In genomic region chr2:30503007-30503691, GRCh38 we compare ENCODE assay signal across 9 cellular contexts. TPM values are rescaled to one million over a fixed set of nuclear protein-coding genes. Genes with fewer than 3 reads are reported as not detected.
A peak's percentile ranks its signal among the peaks of the same experiment; 100 is the strongest.
DNase-seq lines count a peak whose midpoint lies in the region; ATAC-seq, FAIRE-seq and TF ChIP-seq lines count a peak whose summit lies in the region.
"Had no signal": no experiment of that assay in that cellular context is flagged by ENCODE, and none has a peak within 500 bp of the region (broad histone marks: within the 10 kb centered on the region; RNA-seq: fewer than 3 reads in every experiment).

No MANE protein-coding gene starts in this region.

- no peaks in the 10 kb centered on the region; the same call in 1 of the 2 replicates for H4K20me1 ChIP-seq in PC-9 (ENCODE audit: insufficient read depth)

- intact Hi-C loops in Right ventricle myocardium superior (cut with DNase I), result no loop called here
- intact Hi-C loops in PC-9 (cut with micrococcal nuclease; ENCODE audit: unreplicated experiment), result no loop called here
- intact Hi-C loops in aorta (cut with DNase I), result no loop called here

- no peaks in the 10 kb centered on the region for H3K36me3 ChIP-seq in right atrium auricular region
- no peaks in the 10 kb centered on the region for H3K36me3 ChIP-seq in PC-9 (ENCODE audit: low read depth)
- H3K36me3 ChIP-seq in aorta (ENCODE audit: control insufficient read depth in 1 of 2, insufficient read depth in 2 of 2, low read length in 1 of 2), result no peaks in the 10 kb centered on the region

- H3K9me3 ChIP-seq in right atrium auricular region (peaks cover 0 to 13% of the 10 kb centered on the region in 2 donors), PC-9 (ENCODE audit: insufficient read depth, low read depth) (0 out of 2 replicates have a peak, but pooled peaks cover 7% of the 10 kb centered on the region), aorta (ENCODE audit: control insufficient read depth, low read length) (no peaks in the 10 kb centered on the region)

- BruUV-seq in PC-9 (replicated peaks; lab: Mats Ljungman, UMichigan), result no TSS peak

- H3F3A ChIP-seq in PC-9 (ENCODE audit: insufficient read depth, low read depth), result peaks cover 7% of the 10 kb centered on the region; the same call in 1 of the 2 replicates

- peak; percentile 38 for ATAC-seq in Right ventricle myocardium superior (ENCODE audit: poor library complexity)
- no peak for ATAC-seq in aorta (ENCODE audit: low FRiP score)

- FAIRE-seq in HTR-8/SVneo (lab: Jason Lieb, UNC), result no peak

- H3K27me3 ChIP-seq in right atrium auricular region, result no peaks in the 10 kb centered on the region
- no peaks in the 10 kb centered on the region for H3K27me3 ChIP-seq in PC-9 (ENCODE audit: insufficient read depth, low read depth)
- no peaks in the 10 kb centered on the region for H3K27me3 ChIP-seq in aorta (ENCODE audit: control insufficient read depth in 1 of 2, insufficient read depth in 2 of 2, low read length in 1 of 2)

- no peaks in the 10 kb centered on the region for H3K9me2 ChIP-seq in PC-9 (ENCODE audit: insufficient read depth)

- H3K79me2 ChIP-seq in PC-9 (ENCODE audit: low read depth), result peaks cover 47% of the 10 kb centered on the region

- no peak overlapping the region for H2AFZ ChIP-seq in PC-9

- no peak overlapping the region for H3K27ac ChIP-seq in right atrium auricular region
- H3K27ac ChIP-seq in PC-9, result 0 out of 2 replicates have a peak overlapping the region, but pooled peaks have one; percentile 4
- no peak overlapping the region for H3K27ac ChIP-seq in aorta (ENCODE audit: low read depth in 1 of 2, low read length in 2 of 2)

- H3K4me2 ChIP-seq in PC-9, result no peak overlapping the region

- H3K4me1 ChIP-seq in right atrium auricular region, result peaks cover 0 to 3% of the 10 kb centered on the region in 2 donors
- H3K4me1 ChIP-seq in PC-9 (replicated peaks; ENCODE audit: insufficient read depth), result 0 out of 2 replicates have a peak, but pooled peaks cover 7% of the 10 kb centered on the region
- no peaks in the 10 kb centered on the region for H3K4me1 ChIP-seq in aorta (ENCODE audit: control insufficient read depth in 1 of 2, insufficient read depth in 2 of 2, low read length in 2 of 2)

- DNase-seq in Right ventricle myocardium superior (no peak), right atrium auricular region (ENCODE audit: low spot score) (no peak), PC-9 (no peak), foreskin melanocyte (peak; percentile 10), aorta (no peak), hepatic stellate cell (ENCODE audit: low spot score) (no peak), NCI-H2029 (lab: John Stamatoyannopoulos, UW) (no peak), HTR-8/SVneo (ENCODE audit: insufficient read length, low spot score) (no peak)
- DNase-seq: islet precursor cell had no signal

- POLR2A ChIA-PET in PC-9 (lab: Charles Lee; ENCODE audit: unreplicated experiment), result no interaction called here

- H3K4me3 ChIP-seq in right atrium auricular region (no peak overlapping the region), PC-9 (no peak overlapping the region), aorta (ENCODE audit: low read length in 2 of 2) (no peak overlapping the region)

- WGBS in aorta, 2 donors, result 92 to 98% methylated on average over 2 of the region's 2 CpGs

- TF ChIP-seq CTCF in right atrium auricular region (IDR thresholded peaks at IDR 0.05), result peak in 1 of 2 donors; percentile 50
- TF ChIP-seq CTCF in PC-9 (conservative IDR thresholded peaks at IDR 0.05), result peak; percentile 46; the same call in 1 of the 2 replicates

- CTCF ChIA-PET in PC-9 (lab: Charles Lee), result no interaction called here

RNA-seq across cellular contexts. Expression of gene LCLAT1, which starts 56.1 kb away (rescaled TPM):
- 26.3 TPM for total RNA-seq in Right ventricle myocardium superior
- 10 to 100 TPM; 13.2 to 14.3 TPM for total RNA-seq in right atrium auricular region
- 21.9 and 35.7 TPM in 2 replicates for total RNA-seq in PC-9 (2021)
- 10 to 100 TPM; 16.4 to 22.3 TPM for total RNA-seq in aorta
- 1 to 10 TPM; 2.3 to 2.5 TPM for polyA plus RNA-seq in aorta
